In genomic region chr20:47992021-47992467, GRCh38 we compare ENCODE assay signal across 29 cellular contexts.
DNase-seq lines count a peak whose midpoint lies in the region; ATAC-seq and TF ChIP-seq lines count a peak whose summit lies in the region.
"Had no signal": no experiment of that assay in that cellular context is flagged by ENCODE, and none has a peak within 500 bp of the region (broad histone marks: within the 10 kb centered on the region; RNA-seq: fewer than 3 reads in every experiment).

No MANE protein-coding gene starts in this region.

- H4K20me1 ChIP-seq in smooth muscle cell (ENCODE audit: low read depth): no peaks in the 10 kb centered on the region

- TF ChIP-seq POLR2A in esophagus squamous epithelium (IDR thresholded peaks at IDR 0.05): no peak

- no peaks in the 10 kb centered on the region for H3K79me2 ChIP-seq in smooth muscle cell (ENCODE audit: low read depth)
- H3K79me2 ChIP-seq: parathyroid adenoma had no signal

- H3K27me3 ChIP-seq in esophagus squamous epithelium (no peaks in the 10 kb centered on the region), smooth muscle cell (ENCODE audit: low read depth) (no peaks in the 10 kb centered on the region)
- H3K27me3 ChIP-seq: transverse colon had no signal

- H3K27ac ChIP-seq in esophagus squamous epithelium: peak overlapping the region in 3 of 4 donors; percentile 33 to 66 (median 64)
- H3K27ac ChIP-seq in smooth muscle cell (ENCODE audit: low read depth): no peak overlapping the region
- H3K27ac ChIP-seq: parathyroid adenoma, transverse colon, VCaP had no signal

- peak overlapping the region; percentile 52 for H3K4me2 ChIP-seq in smooth muscle cell

- TF ChIP-seq CTCF in esophagus squamous epithelium (IDR thresholded peaks at IDR 0.05): no peak
- TF ChIP-seq CTCF in smooth muscle cell (IDR thresholded peaks at IDR 0.05; ENCODE audit: borderline replicate concordance, insufficient read depth, poor library complexity, severe bottlenecking): no peak

- H3K36me3 ChIP-seq in esophagus squamous epithelium (no peaks in the 10 kb centered on the region), smooth muscle cell (ENCODE audit: low read depth) (no peaks in the 10 kb centered on the region)
- H3K36me3 ChIP-seq: transverse colon had no signal

- no peaks in the 10 kb centered on the region for H3F3A ChIP-seq in smooth muscle cell (ENCODE audit: low read depth)

- intact Hi-C loops in esophagus squamous epithelium (cut with DNase I): no loop called here

- H3K4me3 ChIP-seq in esophagus squamous epithelium: no peak overlapping the region
- no peak overlapping the region for H3K4me3 ChIP-seq in smooth muscle cell
- H3K4me3 ChIP-seq: K562, lung, transverse colon had no signal

- WGBS in esophagus squamous epithelium, 2 donors: 38 to 68% methylated on average over 4 to 5 of the region's 5 CpGs
- 38% methylated on average over 5 of the region's 5 CpGs for WGBS in smooth muscle cell (ENCODE audit: low lambda C conversion rate)

- peak overlapping the region; percentile 3 for H2AFZ ChIP-seq in smooth muscle cell (ENCODE audit: low read depth)
- H2AFZ ChIP-seq: parathyroid adenoma had no signal

- H3K27me3 Mint-ChIP-seq in T-helper 17 cell: peaks cover 32% of the 10 kb centered on the region
- H3K27me3 Mint-ChIP-seq: activated naive CD8-positive, alpha-beta T cell treated with anti-CD3 and anti-CD28 coated beads, Interleukin-2, amount 10 ng/mL, durations not matched to agents 7 days and 5 days had no signal

- DNase-seq in NCI-H1417 (lab: John Stamatoyannopoulos, UW) (peak in 2 of 3 experiments; percentile 13 to 91), NCI-H1417 treated with DMSO at 0.1 percent for 48 hours (lab: John Stamatoyannopoulos, UW) (no peak), NCI-H345 treated with DMSO at 0.1 percent for 48 hours (lab: John Stamatoyannopoulos, UW; ENCODE audit: unreplicated experiment) (peak; percentile 92), esophagus squamous epithelium (lab: John Stamatoyannopoulos, UW) (no peak), smooth muscle cell (lab: John Stamatoyannopoulos, UW; ENCODE audit: unreplicated experiment) (no peak), T-helper 17 cell (no peak), NCI-H2196 (lab: John Stamatoyannopoulos, UW; ENCODE audit: unreplicated experiment) (no peak), NCI-H1436 treated with DMSO at 0.1 percent for 48 hours (lab: John Stamatoyannopoulos, UW) (no peak)
- DNase-seq: activated CD4-positive, alpha-beta T cell treated with anti-CD3 and anti-CD28 coated beads for 48 hours; activated gamma-delta T cell; activated naive CD8-positive, alpha-beta T cell treated with anti-CD3 and anti-CD28 coated beads, Interleukin-2, amount 10 ng/mL, durations not matched to agents 7 days and 5 days; activated T-cell treated with anti-CD3 and anti-CD28 coated beads, Interleukin-2, amount 50 U/mL, for 24 hours; CD4-positive, alpha-beta memory T cell; central memory CD4-positive, alpha-beta T cell; dermis blood vessel endothelial cell; GF-D8; HFFc6; kidney glomerular epithelial cell; NCI-H1694; right cardiac atrium; stimulated activated CD4-positive, alpha-beta T cell treated with anti-CD3 and anti-CD28 coated beads, Interleukin-2, amount 100 ng/mL, for 48 hours; transverse colon had no signal

- no peak overlapping the region for H3K27ac Mint-ChIP-seq in T-helper 17 cell
- H3K27ac Mint-ChIP-seq: activated naive CD8-positive, alpha-beta T cell treated with anti-CD3 and anti-CD28 coated beads, Interleukin-2, amount 10 ng/mL, durations not matched to agents 7 days and 5 days; activated T-cell treated with anti-CD3 and anti-CD28 coated beads, Interleukin-2, amount 50 U/mL, for 24 hours; CD4-positive, alpha-beta memory T cell; HFFc6; T-helper 2 cell treated with Interferon-gamma antibody and Interleukin-4, amounts not matched to agents 5 μg/mL and 100 μg/mL, for 36 hours had no signal

- no peak overlapping the region for H3K4me3 Mint-ChIP-seq in T-helper 17 cell
- H3K4me3 Mint-ChIP-seq: activated naive CD8-positive, alpha-beta T cell treated with anti-CD3 and anti-CD28 coated beads, Interleukin-2, amount 10 ng/mL, durations not matched to agents 7 days and 5 days; activated T-cell treated with anti-CD3 and anti-CD28 coated beads, Interleukin-2, amount 50 U/mL, for 24 hours; CD4-positive, alpha-beta memory T cell; HFFc6; neural crest cell; T-helper 2 cell treated with Interferon-gamma antibody and Interleukin-4, amounts not matched to agents 5 μg/mL and 100 μg/mL, for 36 hours had no signal

- H3K9ac ChIP-seq in smooth muscle cell (ENCODE audit: low read depth): no peak overlapping the region
- H3K9ac ChIP-seq: parathyroid adenoma had no signal

- H3K4me1 ChIP-seq in esophagus squamous epithelium (peaks cover 0 to 44% (median 5%) of the 10 kb centered on the region in 3 donors), smooth muscle cell (ENCODE audit: low read depth) (peaks cover 10% of the 10 kb centered on the region)
- H3K4me1 ChIP-seq: parathyroid adenoma had no signal

- no peaks in the 10 kb centered on the region for H3K4me1 Mint-ChIP-seq in T-helper 17 cell
- H3K4me1 Mint-ChIP-seq: activated naive CD8-positive, alpha-beta T cell treated with anti-CD3 and anti-CD28 coated beads, Interleukin-2, amount 10 ng/mL, durations not matched to agents 7 days and 5 days; CD4-positive, alpha-beta memory T cell had no signal

- no peak for ATAC-seq in T-helper 17 cell
- ATAC-seq: K562, right cardiac atrium, Right ventricle myocardium inferior had no signal

- H3K9me3 ChIP-seq in esophagus squamous epithelium: peaks cover 0 to 23% (median 0%) of the 10 kb centered on the region in 3 donors
- H3K9me3 ChIP-seq in smooth muscle cell (replicated peaks; ENCODE audit: low read depth): no peaks in the 10 kb centered on the region
- H3K9me3 ChIP-seq in T-helper 17 cell (ENCODE audit: control insufficient read depth, low read length, poor library complexity, severe bottlenecking): no peaks in the 10 kb centered on the region

- no peaks in the 10 kb centered on the region for H3K36me3 Mint-ChIP-seq in T-helper 17 cell (ENCODE audit: low read depth)
- H3K36me3 Mint-ChIP-seq: activated naive CD8-positive, alpha-beta T cell treated with anti-CD3 and anti-CD28 coated beads, Interleukin-2, amount 10 ng/mL, durations not matched to agents 7 days and 5 days; CD4-positive, alpha-beta memory T cell had no signal

Comparison
In these comparisons a context has a peak if more than half of its experiments do, and no peak if none do; other contexts are left out.
1. DNase-seq: peak in NCI-H1417 (2 of 3) and NCI-H345 treated with DMSO at 0.1 percent for 48 hours (single experiment); none in NCI-H1417 treated with DMSO at 0.1 percent for 48 hours (single experiment), esophagus squamous epithelium (single experiment), smooth muscle cell (single experiment), T-helper 17 cell (0 of 3), NCI-H2196 (single experiment) and NCI-H1436 treated with DMSO at 0.1 percent for 48 hours (single experiment).